In genomic region chr15:40366204-40367037, GRCh38 we compare ENCODE assay signal across 17 cellular contexts. TPM values are rescaled to one million over a fixed set of nuclear protein-coding genes. Genes with fewer than 3 reads are reported as not detected.
DNase-seq lines count a peak whose midpoint lies in the region; ATAC-seq, FAIRE-seq and TF ChIP-seq lines count a peak whose summit lies in the region.
"Had no signal": no experiment of that assay in that cellular context is flagged by ENCODE, and none has a peak within 500 bp of the region (broad histone marks: within the 10 kb centered on the region; RNA-seq: fewer than 3 reads in every experiment).

No MANE protein-coding gene starts in this region.

- peaks cover 10 to 17% (median 16%) of the 10 kb centered on the region in 4 donors for H3K4me1 ChIP-seq in transverse colon

- no peaks in the 10 kb centered on the region for H3K36me3 Mint-ChIP-seq in natural killer cell
- H3K36me3 Mint-ChIP-seq in natural killer cell treated with Interleukin-12 subunit alpha and Interleukin-12 subunit beta and Interleukin-15 and Interleukin-18, amount 100 ng/mL, for 72 hours, result no peaks in the 10 kb centered on the region

- H3K4me3 Mint-ChIP-seq in natural killer cell, result peak overlapping the region; percentile 91
- H3K4me3 Mint-ChIP-seq in natural killer cell treated with Interleukin-12 subunit alpha and Interleukin-12 subunit beta and Interleukin-15 and Interleukin-18, amount 100 ng/mL, for 72 hours, result no peak overlapping the region

- peak overlapping the region in 3 of 4 donors; percentile 69 to 77 (median 75) for H3K27ac ChIP-seq in transverse colon

- TF ChIP-seq POLR2A in transverse colon (IDR thresholded peaks at IDR 0.05) (no peak), GM12891 (IDR thresholded peaks at IDR 0.05; ENCODE audit: low read depth, low read length) (no peak)

- H3K4me1 Mint-ChIP-seq in natural killer cell, result peaks cover 18 to 38% of the 10 kb centered on the region in 2 donors
- H3K4me1 Mint-ChIP-seq in natural killer cell treated with Interleukin-12 subunit alpha and Interleukin-12 subunit beta and Interleukin-15 and Interleukin-18, amount 100 ng/mL, for 72 hours (ENCODE audit: low read depth in 2 of 2), result peaks cover 21 to 24% of the 10 kb centered on the region in 2 donors

- no peak for TF ChIP-seq CTCF in natural killer cell (IDR thresholded peaks at IDR 0.05)
- TF ChIP-seq CTCF in transverse colon (IDR thresholded peaks at IDR 0.05), result no peak

- peak overlapping the region in 1 of 2 donors; percentile 33 for H3K27ac Mint-ChIP-seq in natural killer cell
- H3K27ac Mint-ChIP-seq in natural killer cell treated with Interleukin-12 subunit alpha and Interleukin-12 subunit beta and Interleukin-15 and Interleukin-18, amount 100 ng/mL, for 72 hours, result peak overlapping the region in 1 of 2 donors; percentile 70

- H3K4me3 ChIP-seq in transverse colon, result no peak overlapping the region

- 83 to 92% methylated on average over 1 to 7 of the region's 7 CpGs for WGBS in transverse colon (ENCODE audit: low coverage in 1 of 2), 2 donors

- H3K27me3 Mint-ChIP-seq in natural killer cell (ENCODE audit: low read depth in 2 of 2), result no peaks in the 10 kb centered on the region
- H3K27me3 Mint-ChIP-seq in natural killer cell treated with Interleukin-12 subunit alpha and Interleukin-12 subunit beta and Interleukin-15 and Interleukin-18, amount 100 ng/mL, for 72 hours, result no peaks in the 10 kb centered on the region

- H3K36me3 ChIP-seq in transverse colon, result no peaks in the 10 kb centered on the region
- H3K36me3 ChIP-seq: esophagus squamous epithelium, upper lobe of left lung had no signal

- DNase-seq in natural killer cell (no peak), NCI-H69 (lab: John Stamatoyannopoulos, UW) (peak; percentile 41), inferior parietal cortex (ENCODE audit: extremely low spot score) (peak; percentile 47), transverse colon (no peak), COLO668 (lab: John Stamatoyannopoulos, UW; ENCODE audit: unreplicated experiment) (no peak), AG08395 (ENCODE audit: low spot score) (no peak), GM12891 (ENCODE audit: insufficient read length, low spot score) (no peak)
- DNase-seq in natural killer cell treated with Interleukin-12 subunit alpha and Interleukin-12 subunit beta and Interleukin-15 and Interleukin-18, amount 100 ng/mL, for 72 hours (ENCODE audit: low spot score), result no peak
- DNase-seq: EL; esophagus squamous epithelium; KBM-7; mesenchymal stem cell; stimulated activated CD4-positive, alpha-beta T cell treated with anti-CD3 and anti-CD28 coated beads, Interleukin-4, amount 100 ng/mL, for 1 hour had no signal

- TF ChIP-seq EP300 in transverse colon (IDR thresholded peaks at IDR 0.05; ENCODE audit: low read depth), result no peak

- H3K27me3 ChIP-seq in transverse colon, result no peaks in the 10 kb centered on the region
- H3K27me3 ChIP-seq: upper lobe of left lung had no signal

- H3K9me3 ChIP-seq in transverse colon, result no peaks in the 10 kb centered on the region
- H3K9me3 ChIP-seq: esophagus squamous epithelium, upper lobe of left lung had no signal

- FAIRE-seq in GM12891 (lab: Jason Lieb, UNC), result no peak
- FAIRE-seq: islet of Langerhans had no signal

- ATAC-seq in natural killer cell, result no peak
- no peak for ATAC-seq in natural killer cell treated with Interleukin-12 subunit alpha and Interleukin-12 subunit beta and Interleukin-15 and Interleukin-18, amount 100 ng/mL, for 72 hours

- no peaks in the 10 kb centered on the region for H3K9me3 Mint-ChIP-seq in natural killer cell
- H3K9me3 Mint-ChIP-seq in natural killer cell treated with Interleukin-12 subunit alpha and Interleukin-12 subunit beta and Interleukin-15 and Interleukin-18, amount 100 ng/mL, for 72 hours, result no peaks in the 10 kb centered on the region
- H3K9me3 Mint-ChIP-seq: activated naive CD4-positive, alpha-beta T cell treated with anti-CD3 and anti-CD28 coated beads, Interleukin-2, amount 50 U/mL, for 72 hours had no signal

- in situ Hi-C loops in transverse colon (cut with MboI; ENCODE audit: low pct_ligation_motif_present in 1 of 4, low pct_unique_long_range_greater_than_20kb in 1 of 4, low sequenced_read_pairs in 3 of 4), result loop anchor here in 1 of 4 donors (10.0 kb wide), 1 partner anchor 58 kb away; no protein-coding TSS in a partner anchor

- intact Hi-C loops in natural killer cell (cut with micrococcal nuclease), result no loop called here
- intact Hi-C loops in transverse colon (cut with DNase I; ENCODE audit: low total_unique reads), result no loop called here

TF ChIP-seq in GM12891, 5 proteins besides CTCF, POLR2A, EP300 and RAD21:
- no peak for TF ChIP-seq PAX5 (IDR thresholded peaks at IDR 0.05; ENCODE audit: insufficient read depth, low read length, severe bottlenecking)
- TF ChIP-seq TAF1 (IDR thresholded peaks at IDR 0.05; ENCODE audit: low read depth, low read length), result no peak
- no peak for TF ChIP-seq POU2F2 (IDR thresholded peaks at IDR 0.05; ENCODE audit: low read depth, low read length)
- TF ChIP-seq POLR2AphosphoS5 (IDR thresholded peaks at IDR 0.05; ENCODE audit: low read depth, low read length), result no peak
- TF ChIP-seq SPI1 (IDR thresholded peaks at IDR 0.05; ENCODE audit: low read depth, low read length), result no peak
TF ChIP-seq in GM12891: peak in this region for 0.

RNA-seq across cellular contexts. Expression of gene DISP2, which starts 8.4 kb away (rescaled TPM):
- total RNA-seq in natural killer cell, result 1 to 10 TPM in 1 of 3 donors, under 1 TPM in 2; 0.20 to 1.0 (median 0.26) TPM
- under 1 TPM; 0.25 to 1.00 TPM for total RNA-seq in natural killer cell treated with Interleukin-12 subunit alpha and Interleukin-12 subunit beta and Interleukin-15 and Interleukin-18, amount 100 ng/mL, for 72 hours
- 10 to 100 TPM in 2 of 4 donors, 1 to 10 TPM in 2; 8.6 to 12.9 (median 10.9) TPM for total RNA-seq in transverse colon
- polyA plus RNA-seq in GM12891 (2012; ENCODE audit: low read depth, missing spikeins), result 0.35 TPM

RNA-seq across cellular contexts. Expression of gene PHGR1, which starts 15.6 kb away (rescaled TPM):
- total RNA-seq in natural killer cell (not detected), transverse colon (1,000 to 10,000 TPM; 2,387 to 4,992 (median 3,189) TPM)
- total RNA-seq in natural killer cell treated with Interleukin-12 subunit alpha and Interleukin-12 subunit beta and Interleukin-15 and Interleukin-18, amount 100 ng/mL, for 72 hours, result not detected
- polyA plus RNA-seq in GM12891 (2012; ENCODE audit: low read depth, missing spikeins), result not detected
- total RNA-seq: activated naive CD4-positive, alpha-beta T cell treated with anti-CD3 and anti-CD28 coated beads, Interleukin-2, amount 50 U/mL, for 72 hours; esophagus squamous epithelium; RPMI7951 had no signal

RNA-seq across cellular contexts. Expression of gene KNSTRN, which starts 16.1 kb away (rescaled TPM):
- total RNA-seq in natural killer cell (1 to 10 TPM; 5.4 to 7.6 (median 5.6) TPM), transverse colon (10 to 100 TPM in 1 of 4 donors, 1 to 10 TPM in 3; 7.5 to 80.4 (median 8.3) TPM)
- total RNA-seq in natural killer cell treated with Interleukin-12 subunit alpha and Interleukin-12 subunit beta and Interleukin-15 and Interleukin-18, amount 100 ng/mL, for 72 hours, result 10 to 100 TPM; 32.4 to 75.1 TPM
- 19.9 TPM for polyA plus RNA-seq in GM12891 (2012; ENCODE audit: low read depth, missing spikeins)

RNA-seq across cellular contexts. Expression of gene CCDC9B, which starts 25.7 kb away (rescaled TPM):
- total RNA-seq in natural killer cell (1 to 10 TPM; 4.4 to 5.3 (median 4.7) TPM), transverse colon (10 to 100 TPM; 22.0 to 49.4 (median 36.9) TPM)
- total RNA-seq in natural killer cell treated with Interleukin-12 subunit alpha and Interleukin-12 subunit beta and Interleukin-15 and Interleukin-18, amount 100 ng/mL, for 72 hours, result under 1 TPM; 0.29 to 0.47 TPM
- 0.06 TPM for polyA plus RNA-seq in GM12891 (2012; ENCODE audit: low read depth, missing spikeins)

RNA-seq across cellular contexts. Expression of gene IVD, which starts 39.2 kb away (rescaled TPM):
- total RNA-seq in natural killer cell, result 10 to 100 TPM; 56.2 to 76.8 (median 67.3) TPM
- 100 to 1,000 TPM in 1 of 2 donors, 10 to 100 TPM in 1; 63.3 to 111 TPM for total RNA-seq in natural killer cell treated with Interleukin-12 subunit alpha and Interleukin-12 subunit beta and Interleukin-15 and Interleukin-18, amount 100 ng/mL, for 72 hours
- total RNA-seq in transverse colon, result 100 to 1,000 TPM in 1 of 4 donors, 10 to 100 TPM in 3; 51.4 to 122 (median 58.7) TPM
- polyA plus RNA-seq in GM12891 (2012; ENCODE audit: low read depth, missing spikeins), result 22.9 TPM

Comparison
In these comparisons a context has a peak if more than half of its experiments do, and no peak if none do; other contexts are left out.
1. DNase-seq: peak in NCI-H69 (single experiment) and inferior parietal cortex (single experiment); none in natural killer cell (single experiment), natural killer cell treated with Interleukin-12 subunit alpha and Interleukin-12 subunit beta and Interleukin-15 and Interleukin-18, amount 100 ng/mL, for 72 hours (single experiment), transverse colon (single experiment), COLO668 (single experiment), AG08395 (single experiment) and GM12891 (single experiment).
2. RNA of gene DISP2, which starts 8.4 kb away (total RNA-seq): 8.6 to 12.9 TPM in transverse colon; 0.25 to 1.00 TPM in natural killer cell treated with Interleukin-12 subunit alpha and Interleukin-12 subunit beta and Interleukin-15 and Interleukin-18, amount 100 ng/mL, for 72 hours and 0.20 to 1.0 TPM in natural killer cell; every median in the first group is over 4 times any median in the second.
3. RNA of gene PHGR1, which starts 15.6 kb away (total RNA-seq): 2,387 to 4,992 TPM in transverse colon; not detected in natural killer cell and not detected in natural killer cell treated with Interleukin-12 subunit alpha and Interleukin-12 subunit beta and Interleukin-15 and Interleukin-18, amount 100 ng/mL, for 72 hours; every median in the first group is over 1,000 times any median in the second.